In genomic region chr2:183124957-183125255, GRCh38 we compare ENCODE assay signal across 8 cellular contexts. TPM values are rescaled to one million over a fixed set of nuclear protein-coding genes. Genes with fewer than 3 reads are reported as not detected.
DNase-seq lines count a peak whose midpoint lies in the region; ATAC-seq and TF ChIP-seq lines count a peak whose summit lies in the region.

No MANE protein-coding gene starts in this region.

- H3K4me3 ChIP-seq in iPS-18a (ENCODE audit: low read length), result peak overlapping the region; percentile 99

- intact Hi-C loops in activated T-helper 1 cell treated with anti-CD3 and anti-CD28 coated beads, Interleukin-12 subunit alpha, Interleukin-12 subunit beta, Interleukin-2, Interleukin-4 antibody, amounts not matched to agents 30 ng/mL and 10 ng/mL and 1 ng/mL, durations not matched to agents 14 hours and 24 hours and 36 hours (cut with micrococcal nuclease), result loop anchor here (1.0 to 5.0 kb wide), 4 partner anchors 47 to 1233 kb away; partner anchors contain the start of genes DUSP19, ITPRID2 and NCKAP1

- DNase-seq in HFFc6, result no peak
- no peak for DNase-seq in activated T-helper 1 cell treated with anti-CD3 and anti-CD28 coated beads, Interleukin-12 subunit alpha, Interleukin-12 subunit beta, Interleukin-2, Interleukin-4 antibody, amounts not matched to agents 30 ng/mL and 10 ng/mL and 1 ng/mL, durations not matched to agents 14 hours and 24 hours and 36 hours (ENCODE audit: low spot score)
- no peak for DNase-seq in stimulated activated naive B cell treated with anti-CD40 and anti-IgM and Interleukin-4, amounts not matched to agents 10 μg/mL and 1 μg/mL and 100 μg/mL, for 72 hours
- DNase-seq in SIG-M5 (lab: John Stamatoyannopoulos, UW), result no peak
- no peak for DNase-seq in NCI-H1417 (lab: John Stamatoyannopoulos, UW)
- DNase-seq in SK-N-DZ (ENCODE audit: low spot score), result no peak

- peak overlapping the region; percentile 95 for H3K9ac ChIP-seq in iPS-18a (ENCODE audit: low read length)

- H3K27me3 ChIP-seq in iPS-18a (ENCODE audit: control insufficient read depth, insufficient read depth, low read length), result no peaks in the 10 kb centered on the region

- peak overlapping the region; percentile 97 for H3K4me3 Mint-ChIP-seq in HFFc6
- H3K4me3 Mint-ChIP-seq in activated T-helper 1 cell treated with anti-CD3 and anti-CD28 coated beads, Interleukin-12 subunit alpha, Interleukin-12 subunit beta, Interleukin-2, Interleukin-4 antibody, amounts not matched to agents 30 ng/mL and 10 ng/mL and 1 ng/mL, durations not matched to agents 14 hours and 24 hours and 36 hours, result peak overlapping the region; percentile 96
- peak overlapping the region; percentile 95 to 99 for H3K4me3 Mint-ChIP-seq in stimulated activated naive B cell treated with anti-CD40 and anti-IgM and Interleukin-4, amounts not matched to agents 10 μg/mL and 1 μg/mL and 100 μg/mL, for 72 hours

- peak overlapping the region; percentile 65 for H3K27ac ChIP-seq in iPS-18a (ENCODE audit: low read length)

- no peaks in the 10 kb centered on the region; the same call in 1 of the 2 replicates for H3K27me3 Mint-ChIP-seq in HFFc6 (ENCODE audit: insufficient read depth)
- peaks cover 5% of the 10 kb centered on the region for H3K27me3 Mint-ChIP-seq in activated T-helper 1 cell treated with anti-CD3 and anti-CD28 coated beads, Interleukin-12 subunit alpha, Interleukin-12 subunit beta, Interleukin-2, Interleukin-4 antibody, amounts not matched to agents 30 ng/mL and 10 ng/mL and 1 ng/mL, durations not matched to agents 14 hours and 24 hours and 36 hours (ENCODE audit: insufficient read depth)
- peaks cover 16 to 20% of the 10 kb centered on the region in 2 donors for H3K27me3 Mint-ChIP-seq in stimulated activated naive B cell treated with anti-CD40 and anti-IgM and Interleukin-4, amounts not matched to agents 10 μg/mL and 1 μg/mL and 100 μg/mL, for 72 hours

- peaks cover 30% of the 10 kb centered on the region for H3K4me1 Mint-ChIP-seq in HFFc6 (ENCODE audit: low read depth)
- H3K4me1 Mint-ChIP-seq in activated T-helper 1 cell treated with anti-CD3 and anti-CD28 coated beads, Interleukin-12 subunit alpha, Interleukin-12 subunit beta, Interleukin-2, Interleukin-4 antibody, amounts not matched to agents 30 ng/mL and 10 ng/mL and 1 ng/mL, durations not matched to agents 14 hours and 24 hours and 36 hours (ENCODE audit: low read depth), result peaks cover 29% of the 10 kb centered on the region
- peaks cover 6 to 16% of the 10 kb centered on the region in 2 donors for H3K4me1 Mint-ChIP-seq in stimulated activated naive B cell treated with anti-CD40 and anti-IgM and Interleukin-4, amounts not matched to agents 10 μg/mL and 1 μg/mL and 100 μg/mL, for 72 hours

- H3K36me3 ChIP-seq in iPS-18a (ENCODE audit: control insufficient read depth, low read depth, low read length), result peaks cover 17% of the 10 kb centered on the region

- peaks cover 3% of the 10 kb centered on the region for H3K4me1 ChIP-seq in iPS-18a (ENCODE audit: control insufficient read depth, low read depth, low read length)

- no peaks in the 10 kb centered on the region for H3K9me3 ChIP-seq in iPS-18a (ENCODE audit: control insufficient read depth, low read depth, low read length)

- H3K27ac Mint-ChIP-seq in HFFc6, result peak overlapping the region; percentile 97
- peak overlapping the region; percentile 98 for H3K27ac Mint-ChIP-seq in activated T-helper 1 cell treated with anti-CD3 and anti-CD28 coated beads, Interleukin-12 subunit alpha, Interleukin-12 subunit beta, Interleukin-2, Interleukin-4 antibody, amounts not matched to agents 30 ng/mL and 10 ng/mL and 1 ng/mL, durations not matched to agents 14 hours and 24 hours and 36 hours
- H3K27ac Mint-ChIP-seq in stimulated activated naive B cell treated with anti-CD40 and anti-IgM and Interleukin-4, amounts not matched to agents 10 μg/mL and 1 μg/mL and 100 μg/mL, for 72 hours, result peak overlapping the region; percentile 98

- no peaks in the 10 kb centered on the region for H3K9me3 Mint-ChIP-seq in HFFc6
- no peaks in the 10 kb centered on the region for H3K9me3 Mint-ChIP-seq in activated T-helper 1 cell treated with anti-CD3 and anti-CD28 coated beads, Interleukin-12 subunit alpha, Interleukin-12 subunit beta, Interleukin-2, Interleukin-4 antibody, amounts not matched to agents 30 ng/mL and 10 ng/mL and 1 ng/mL, durations not matched to agents 14 hours and 24 hours and 36 hours
- no peaks in the 10 kb centered on the region for H3K9me3 Mint-ChIP-seq in stimulated activated naive B cell treated with anti-CD40 and anti-IgM and Interleukin-4, amounts not matched to agents 10 μg/mL and 1 μg/mL and 100 μg/mL, for 72 hours

- TF ChIP-seq CTCF in HFFc6 (IDR thresholded peaks at IDR 0.05), result no peak

- no peak for ATAC-seq in stimulated activated naive B cell treated with anti-CD40 and anti-IgM and Interleukin-4, amounts not matched to agents 10 μg/mL and 1 μg/mL and 100 μg/mL, for 72 hours (replicated peaks)
- ATAC-seq in HG03565 (IDR thresholded peaks at IDR 0.05; ENCODE audit: unreplicated experiment), result no peak

- H3K36me3 Mint-ChIP-seq in HFFc6 (ENCODE audit: low read depth), result no peaks in the 10 kb centered on the region; the same call in 1 of the 2 replicates
- H3K36me3 Mint-ChIP-seq in activated T-helper 1 cell treated with anti-CD3 and anti-CD28 coated beads, Interleukin-12 subunit alpha, Interleukin-12 subunit beta, Interleukin-2, Interleukin-4 antibody, amounts not matched to agents 30 ng/mL and 10 ng/mL and 1 ng/mL, durations not matched to agents 14 hours and 24 hours and 36 hours (ENCODE audit: low read depth), result peaks cover 6% of the 10 kb centered on the region
- H3K36me3 Mint-ChIP-seq in stimulated activated naive B cell treated with anti-CD40 and anti-IgM and Interleukin-4, amounts not matched to agents 10 μg/mL and 1 μg/mL and 100 μg/mL, for 72 hours, result peaks cover 0 to 5% of the 10 kb centered on the region in 2 donors

RNA-seq across cellular contexts. Expression of gene NUP35, which starts 0.7 kb away (rescaled TPM):
- 10 to 100 TPM; 10.4 to 17.0 (median 14.2) TPM for total RNA-seq in HFFc6 (2021; fragmentation: NEBNext Ultra II Directional; extraction: Animal tissue kit (Norgen Biotek cat#: 25700))
- 40.6 and 41.9 TPM in 2 replicates for total RNA-seq in activated T-helper 1 cell treated with anti-CD3 and anti-CD28 coated beads, Interleukin-12 subunit alpha, Interleukin-12 subunit beta, Interleukin-2, Interleukin-4 antibody, amounts not matched to agents 30 ng/mL and 10 ng/mL and 1 ng/mL, durations not matched to agents 14 hours and 24 hours and 36 hours
- polyA plus RNA-seq in SK-N-DZ (2014; cell fraction: cytosol; rRNA removed), result 40.4 and 48.5 TPM in 2 replicates
- polyA plus RNA-seq in SK-N-DZ (2014; cell fraction: nucleus; rRNA removed), result 26.2 and 32.2 TPM in 2 replicates

RNA-seq across cellular contexts. Expression of gene DUSP19, which starts 46.4 kb away (rescaled TPM):
- total RNA-seq in HFFc6 (2021; fragmentation: NEBNext Ultra II Directional; extraction: Animal tissue kit (Norgen Biotek cat#: 25700)), result 1 to 10 TPM; 2.5 to 2.8 (median 2.7) TPM
- 1.0 and 1.7 TPM in 2 replicates for total RNA-seq in activated T-helper 1 cell treated with anti-CD3 and anti-CD28 coated beads, Interleukin-12 subunit alpha, Interleukin-12 subunit beta, Interleukin-2, Interleukin-4 antibody, amounts not matched to agents 30 ng/mL and 10 ng/mL and 1 ng/mL, durations not matched to agents 14 hours and 24 hours and 36 hours
- polyA plus RNA-seq in SK-N-DZ (2014; cell fraction: cytosol; rRNA removed), result 3.9 and 6.1 TPM in 2 replicates
- polyA plus RNA-seq in SK-N-DZ (2014; cell fraction: nucleus; rRNA removed), result 0.83 and 2.5 TPM in 2 replicates
